8 cellular contexts compared by ENCODE assay signal in genomic region chr4:7803992-7804758, GRCh38.
A peak's percentile ranks its signal among the peaks of the same experiment; 100 is the strongest.
DNase-seq lines count a peak whose midpoint lies in the region; ATAC-seq, FAIRE-seq and TF ChIP-seq lines count a peak whose summit lies in the region.

No MANE protein-coding gene starts in this region.

- no peaks in the 10 kb centered on the region for H3K27me3 ChIP-seq in endocrine pancreas (ENCODE audit: control insufficient read depth, insufficient read depth, low read length)

- no peaks in the 10 kb centered on the region for H3K36me3 ChIP-seq in endocrine pancreas (ENCODE audit: control insufficient read depth, insufficient read depth, low read length)

- no peak overlapping the region for H3K4me3 ChIP-seq in endocrine pancreas (ENCODE audit: control insufficient read depth, insufficient read depth, low read length)

- H3K4me1 ChIP-seq in endocrine pancreas (ENCODE audit: control insufficient read depth, insufficient read depth, low read length): peaks cover 11% of the 10 kb centered on the region

- FAIRE-seq in D721Med (lab: Jason Lieb, UNC): no peak

- peak; percentile 93 for TF ChIP-seq CTCF in D721Med (IDR thresholded peaks at IDR 0.05; ENCODE audit: insufficient read depth, missing control alignments)

- DNase-seq in D721Med (ENCODE audit: insufficient read length, low spot score) (peak; percentile 74), HCEC 1CT (peak; percentile 53), NCI-H748 (lab: John Stamatoyannopoulos, UW; ENCODE audit: unreplicated experiment) (peak; percentile 50), mesenteric fat pad (ENCODE audit: low spot score) (peak; percentile 94)
- peak; percentile 44 to 76 for DNase-seq in activated CD8-positive, alpha-beta memory T cell treated with anti-CD3 and anti-CD28 coated beads for 1 hour (ENCODE audit: extremely low read depth in 1 of 2, low read depth in 1 of 2)
- peak; percentile 63 to 70 for DNase-seq in stimulated activated CD8-positive, alpha-beta memory T cell treated with anti-CD3 and anti-CD28 coated beads, Interleukin-15, amount 100 ng/mL, for 48 hours (ENCODE audit: low read depth in 2 of 2)

- H3K9ac ChIP-seq in endocrine pancreas (ENCODE audit: control insufficient read depth, insufficient read depth, low read length): peak overlapping the region; percentile 34

- no peaks in the 10 kb centered on the region for H3K9me3 ChIP-seq in endocrine pancreas (ENCODE audit: control insufficient read depth, low read length)

- ATAC-seq in HG02852 (IDR thresholded peaks at IDR 0.05; ENCODE audit: unreplicated experiment): no peak
